Comparison of ENCODE assay signal across 8 cellular contexts in the genomic region with DNA sequence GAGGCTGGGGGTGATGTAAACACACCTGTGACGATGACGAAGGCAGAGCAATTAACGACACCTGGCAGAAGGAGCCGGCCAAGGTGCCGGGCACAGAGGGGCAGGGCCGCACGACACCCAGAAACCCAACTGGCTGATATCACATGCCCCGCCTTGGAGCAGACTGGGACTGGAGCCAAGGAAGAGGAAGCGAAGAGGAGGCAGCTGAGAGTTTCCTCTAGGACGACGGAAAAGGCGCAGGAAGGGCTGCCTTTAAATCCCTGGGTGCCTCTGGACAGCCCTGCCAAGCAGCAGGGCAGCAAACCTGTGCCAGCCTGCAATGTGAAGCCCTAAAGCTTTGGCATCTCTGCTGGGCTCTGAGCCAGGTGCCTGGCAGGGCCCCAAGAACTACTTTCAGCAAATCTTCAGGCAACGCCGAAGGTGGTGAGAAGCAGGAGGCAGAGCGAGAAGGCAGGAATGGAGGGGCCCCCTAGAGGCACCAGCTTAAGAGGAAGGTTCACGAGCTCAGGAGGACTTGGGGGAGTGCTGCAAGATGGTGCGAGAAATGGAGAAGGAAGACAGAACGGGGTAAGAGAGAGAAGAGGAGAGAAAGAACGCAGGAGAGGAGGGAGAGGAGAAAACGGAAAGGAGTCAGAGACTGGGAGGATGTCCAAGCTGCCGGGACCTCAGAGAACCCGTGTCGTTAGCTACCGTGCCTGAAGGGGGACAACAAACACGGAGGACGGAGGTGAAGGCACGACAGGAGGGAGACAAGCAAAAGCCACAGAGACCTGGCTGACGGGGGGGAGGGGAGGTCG. TPM values are rescaled to one million over a fixed set of nuclear protein-coding genes. Genes with fewer than 3 reads are reported as not detected.
DNase-seq lines count a peak whose midpoint lies in the region; ATAC-seq and TF ChIP-seq lines count a peak whose summit lies in the region.

No MANE protein-coding gene starts in this region.

- H3K4me1 Mint-ChIP-seq in memory B cell = peaks cover 7% of the 10 kb centered on the region

- H3K36me3 ChIP-seq in thyroid gland = no peaks in the 10 kb centered on the region

- no peaks in the 10 kb centered on the region for H3K9me3 ChIP-seq in thyroid gland

- intact Hi-C loops in thyroid gland (cut with DNase I) = loop anchor here (5.0 to 10.0 kb wide), 2 partner anchors 37 to 295 kb away; no protein-coding TSS in a partner anchor

- ATAC-seq in memory B cell (ENCODE audit: low read depth) (peak; percentile 78), GM18511 (IDR thresholded peaks at IDR 0.05; ENCODE audit: unreplicated experiment) (no peak)

- peak overlapping the region; percentile 80 to 88 (median 81) for H3K27ac ChIP-seq in thyroid gland

- DNase-seq in DMS 273 treated with DMSO at 0.1 percent for 48 hours (lab: John Stamatoyannopoulos, UW) (peak; percentile 92), NCI-H1694 (lab: John Stamatoyannopoulos, UW) (peak; percentile 62), memory B cell (ENCODE audit: low spot score in 2 of 2) (peak in 1 of 2 donors; percentile 12), thyroid gland (peak; percentile 98 to 99), cortex of kidney (lab: John Stamatoyannopoulos, UW) (no peak)
- DNase-seq in activated CD4-positive, alpha-beta T cell treated with anti-CD3 and anti-CD28 coated beads for 4 hours = peak; percentile 14 to 16
- peak; percentile 7 for DNase-seq in effector CD8-positive, alpha-beta T cell (lab: John Stamatoyannopoulos, UW)

- peaks cover 22% of the 10 kb centered on the region for H3K27me3 Mint-ChIP-seq in memory B cell

- peaks cover 43 to 65% of the 10 kb centered on the region in 2 donors for H3K4me1 ChIP-seq in thyroid gland

- no peaks in the 10 kb centered on the region for H3K27me3 ChIP-seq in thyroid gland

- no peak overlapping the region for H3K4me3 ChIP-seq in thyroid gland (replicated peaks in 1 of 3)

- WGBS in thyroid gland, 2 donors = 3 to 10% methylated on average over 20 to 29 of the region's 29 CpGs

- no peaks in the 10 kb centered on the region for H3K9me3 Mint-ChIP-seq in memory B cell

- TF ChIP-seq CTCF in thyroid gland (IDR thresholded peaks at IDR 0.05) = peak in 3 of 6 experiments; percentile 6 to 51 (median 34)

- H3K27ac Mint-ChIP-seq in memory B cell = peak overlapping the region; percentile 2

- H3K4me3 Mint-ChIP-seq in memory B cell = peak overlapping the region; percentile 62

- peaks cover 3% of the 10 kb centered on the region for H3K36me3 Mint-ChIP-seq in memory B cell

- peak in 1 of 2 donors; percentile 77 for TF ChIP-seq POLR2A in thyroid gland (IDR thresholded peaks at IDR 0.05)

RNA-seq across cellular contexts. Expression of a gene that starts 25.3 kb away (rescaled TPM):
- total RNA-seq in thyroid gland = 100 to 1,000 TPM; 180 to 355 (median 312) TPM

RNA-seq across cellular contexts. Expression of a gene that starts 33.8 kb away (rescaled TPM):
- total RNA-seq in thyroid gland = 100 to 1,000 TPM in 2 of 4 donors, 10 to 100 TPM in 2; 61.3 to 121 (median 97.1) TPM

RNA-seq across cellular contexts. Expression of a gene that starts 52.5 kb away (rescaled TPM):
- total RNA-seq in thyroid gland = 1 to 10 TPM in 2 of 4 donors, under 1 TPM in 2; 0.40 to 5.6 (median 1.3) TPM
